In the genomic region with DNA sequence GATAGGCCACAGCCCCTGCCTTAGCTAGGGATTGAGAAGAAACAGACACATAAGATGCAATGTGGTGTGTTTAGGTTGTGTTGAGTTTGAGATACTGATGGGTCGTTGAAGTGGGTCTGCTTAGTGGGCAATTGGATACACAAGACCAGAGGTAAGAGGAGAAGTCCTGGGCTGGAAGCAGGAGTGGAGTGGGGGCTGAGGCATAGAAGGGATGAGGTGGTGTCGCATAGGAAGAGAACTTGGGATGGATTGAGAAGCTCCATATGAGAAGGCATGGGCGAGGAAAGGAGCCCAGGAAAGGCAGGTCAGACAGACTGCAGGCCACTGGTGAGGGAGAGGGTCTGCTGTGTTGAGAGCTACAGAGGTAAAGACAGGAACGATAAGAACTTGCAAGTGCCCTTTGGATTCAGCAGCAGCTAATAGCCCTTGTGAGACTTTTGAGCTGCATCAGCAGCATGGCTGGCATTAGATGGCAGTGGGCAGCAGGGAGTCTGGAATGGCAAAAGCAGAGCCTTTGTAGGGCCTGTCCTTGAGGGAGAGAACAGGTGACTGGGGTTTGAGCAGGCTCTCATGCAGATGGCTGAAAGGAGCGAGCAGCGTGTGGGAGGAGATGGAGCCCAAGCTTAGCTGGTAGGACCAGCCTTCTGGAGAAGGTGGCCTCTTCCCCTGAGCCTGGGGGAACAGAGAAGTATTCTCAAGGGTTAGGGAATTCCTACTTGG, we compare ENCODE assay signal across 11 cellular contexts. TPM values are rescaled to one million over a fixed set of nuclear protein-coding genes. Genes with fewer than 3 reads are reported as not detected.
A peak's percentile ranks its signal among the peaks of the same experiment; 100 is the strongest.
DNase-seq lines count a peak whose midpoint lies in the region; ATAC-seq and TF ChIP-seq lines count a peak whose summit lies in the region.
"Had no signal": no experiment of that assay in that cellular context is flagged by ENCODE, and none has a peak within 500 bp of the region (broad histone marks: within the 10 kb centered on the region; RNA-seq: fewer than 3 reads in every experiment).

No MANE protein-coding gene starts in this region.

- H3K36me3 Mint-ChIP-seq in CD4-positive, alpha-beta T cell (ENCODE audit: low read depth) = peaks cover 100% of the 10 kb centered on the region
- H3K36me3 Mint-ChIP-seq in nephron progenitor cell (ENCODE audit: low read depth) = peaks cover 71% of the 10 kb centered on the region
- peaks cover 7% of the 10 kb centered on the region for H3K36me3 Mint-ChIP-seq in natural killer cell treated with Interleukin-12 subunit alpha and Interleukin-12 subunit beta and Interleukin-15 and Interleukin-18, amount 100 ng/mL, for 72 hours

- H3K4me3 ChIP-seq in RWPE2 (ENCODE audit: severe bottlenecking) (no peak overlapping the region), breast epithelium (no peak overlapping the region)
- H3K4me3 ChIP-seq: SJSA1, smooth muscle cell had no signal

- no peak for TF ChIP-seq CTCF in CD4-positive, alpha-beta T cell (IDR thresholded peaks at IDR 0.05)
- TF ChIP-seq CTCF in RWPE2 (IDR thresholded peaks at IDR 0.05; ENCODE audit: poor library complexity, severe bottlenecking) = no peak
- TF ChIP-seq CTCF in breast epithelium (IDR thresholded peaks at IDR 0.05) = no peak
- no peak for TF ChIP-seq CTCF in nephron progenitor cell (IDR thresholded peaks at IDR 0.05)

- CTCF ChIA-PET in CD4-positive, alpha-beta T cell (lab: Charles Lee) = no interaction called here

- peaks cover 26% of the 10 kb centered on the region for H3K4me1 Mint-ChIP-seq in CD4-positive, alpha-beta T cell (ENCODE audit: low read depth)
- peaks cover 11% of the 10 kb centered on the region for H3K4me1 Mint-ChIP-seq in nephron progenitor cell
- H3K4me1 Mint-ChIP-seq in natural killer cell treated with Interleukin-12 subunit alpha and Interleukin-12 subunit beta and Interleukin-15 and Interleukin-18, amount 100 ng/mL, for 72 hours (ENCODE audit: low read depth in 2 of 2) = peaks cover 27 to 28% of the 10 kb centered on the region in 2 donors

- no peaks in the 10 kb centered on the region for H3K27me3 ChIP-seq in CD4-positive, alpha-beta T cell (ENCODE audit: control insufficient read depth, insufficient read depth, low read length)
- no peaks in the 10 kb centered on the region for H3K27me3 ChIP-seq in RWPE2 (ENCODE audit: insufficient read depth, poor library complexity, severe bottlenecking)
- H3K27me3 ChIP-seq in breast epithelium = no peaks in the 10 kb centered on the region
- H3K27me3 ChIP-seq: SJSA1 had no signal

- peak in 1 of 10 experiments; percentile 24 for DNase-seq in CD4-positive, alpha-beta T cell
- DNase-seq in RWPE2 (ENCODE audit: low spot score) (peak; percentile 72), breast epithelium (ENCODE audit: low spot score in 2 of 2) (peak in 1 of 2 donors; percentile 20), nephron progenitor cell (no peak), NCI-H1694 (lab: John Stamatoyannopoulos, UW) (no peak)
- DNase-seq in natural killer cell treated with Interleukin-12 subunit alpha and Interleukin-12 subunit beta and Interleukin-15 and Interleukin-18, amount 100 ng/mL, for 72 hours (ENCODE audit: low spot score) = no peak
- DNase-seq: NCI-H526 treated with DMSO at 0.1 percent for 48 hours had no signal

- H3K27me3 Mint-ChIP-seq in CD4-positive, alpha-beta T cell = no peaks in the 10 kb centered on the region
- peaks cover 2% of the 10 kb centered on the region for H3K27me3 Mint-ChIP-seq in nephron progenitor cell (ENCODE audit: low read depth, poor library complexity)
- H3K27me3 Mint-ChIP-seq in natural killer cell treated with Interleukin-12 subunit alpha and Interleukin-12 subunit beta and Interleukin-15 and Interleukin-18, amount 100 ng/mL, for 72 hours = peaks cover 0 to 2% of the 10 kb centered on the region in 2 donors

- peak overlapping the region; percentile 96 for H3K27ac Mint-ChIP-seq in CD4-positive, alpha-beta T cell
- peak overlapping the region; percentile 71 for H3K27ac Mint-ChIP-seq in nephron progenitor cell
- no peak overlapping the region for H3K27ac Mint-ChIP-seq in natural killer cell treated with Interleukin-12 subunit alpha and Interleukin-12 subunit beta and Interleukin-15 and Interleukin-18, amount 100 ng/mL, for 72 hours

- H3K4me1 ChIP-seq in RWPE2 (ENCODE audit: insufficient read depth, poor library complexity, severe bottlenecking) = no peaks in the 10 kb centered on the region
- peaks cover 4 to 7% of the 10 kb centered on the region in 2 donors for H3K4me1 ChIP-seq in breast epithelium

- H3K4me3 Mint-ChIP-seq in CD4-positive, alpha-beta T cell = no peak overlapping the region
- H3K4me3 Mint-ChIP-seq in nephron progenitor cell = no peak overlapping the region
- no peak overlapping the region for H3K4me3 Mint-ChIP-seq in natural killer cell treated with Interleukin-12 subunit alpha and Interleukin-12 subunit beta and Interleukin-15 and Interleukin-18, amount 100 ng/mL, for 72 hours

- H3K9me3 ChIP-seq in CD4-positive, alpha-beta T cell (ENCODE audit: control insufficient read depth, low read length) = no peaks in the 10 kb centered on the region
- H3K9me3 ChIP-seq in RWPE2 (ENCODE audit: severe bottlenecking) (no peaks in the 10 kb centered on the region), breast epithelium (no peaks in the 10 kb centered on the region)
- H3K9me3 ChIP-seq: SJSA1 had no signal

- no peaks in the 10 kb centered on the region for H3K9me3 Mint-ChIP-seq in CD4-positive, alpha-beta T cell
- no peaks in the 10 kb centered on the region for H3K9me3 Mint-ChIP-seq in nephron progenitor cell
- no peaks in the 10 kb centered on the region for H3K9me3 Mint-ChIP-seq in natural killer cell treated with Interleukin-12 subunit alpha and Interleukin-12 subunit beta and Interleukin-15 and Interleukin-18, amount 100 ng/mL, for 72 hours

- H3K36me3 ChIP-seq in RWPE2 (ENCODE audit: low read depth) = peaks cover 95% of the 10 kb centered on the region
- peaks cover 9% of the 10 kb centered on the region for H3K36me3 ChIP-seq in breast epithelium

- POLR2A ChIA-PET in CD4-positive, alpha-beta T cell (lab: Charles Lee) = interaction anchor here (0.7 to 3.1 kb wide), 2 partner anchors 14 to 36 kb away, joined by 4 to 22 read pairs; no protein-coding TSS in a partner anchor

- peak overlapping the region; percentile 38 for H3K27ac ChIP-seq in CD4-positive, alpha-beta T cell (ENCODE audit: low read depth, low read length)
- H3K27ac ChIP-seq in RWPE2 (ENCODE audit: poor library complexity, severe bottlenecking) (peak overlapping the region; percentile 0), breast epithelium (peak overlapping the region; percentile 25 to 77)
- H3K27ac ChIP-seq: SJSA1 had no signal

- intact Hi-C loops in CD4-positive, alpha-beta T cell (cut with DNase I, micrococcal nuclease) = loop anchor here in 1 of 2 experiments (5.0 kb wide), 1 partner anchor 33 kb away; a partner anchor contains a TSS
- intact Hi-C loops in breast epithelium (cut with DNase I; ENCODE audit: low total_unique reads) = loop anchor here (5.0 to 10.0 kb wide), 2 partner anchors 64 to 167 kb away; no protein-coding TSS in a partner anchor

- no peak for ATAC-seq in CD4-positive, alpha-beta T cell (ENCODE audit: poor library complexity)
- ATAC-seq in RWPE2 (ENCODE audit: low read depth) (no peak), HG03342 (IDR thresholded peaks at IDR 0.05; ENCODE audit: unreplicated experiment) (no peak), GM19463 (IDR thresholded peaks at IDR 0.05; ENCODE audit: unreplicated experiment) (no peak)
- ATAC-seq in natural killer cell treated with Interleukin-12 subunit alpha and Interleukin-12 subunit beta and Interleukin-15 and Interleukin-18, amount 100 ng/mL, for 72 hours = no peak

- TF ChIP-seq POLR2A in breast epithelium (IDR thresholded peaks at IDR 0.05) = no peak

RNA-seq across cellular contexts. Expression of a gene that starts 33.2 kb away (rescaled TPM):
- 100 to 1,000 TPM; 387 to 404 TPM for total RNA-seq in CD4-positive, alpha-beta T cell
- 100 to 1,000 TPM in 1 of 3 donors, 10 to 100 TPM in 2; 88.5 to 132 (median 92.3) TPM for total RNA-seq in breast epithelium
- 100 to 1,000 TPM in 1 of 2 donors, 10 to 100 TPM in 1; 54.6 to 114 TPM for total RNA-seq in natural killer cell treated with Interleukin-12 subunit alpha and Interleukin-12 subunit beta and Interleukin-15 and Interleukin-18, amount 100 ng/mL, for 72 hours

Comparison
In these comparisons a context has a peak if more than half of its experiments do, and no peak if none do; other contexts are left out.
1. H3K27ac ChIP-seq: peak in every context shown above with its lines; median percentile 51 in breast epithelium; 38 in CD4-positive, alpha-beta T cell; 0 in RWPE2.
2. H3K27ac Mint-ChIP-seq: peak in CD4-positive, alpha-beta T cell (single experiment) and nephron progenitor cell (single experiment); none in natural killer cell treated with Interleukin-12 subunit alpha and Interleukin-12 subunit beta and Interleukin-15 and Interleukin-18, amount 100 ng/mL, for 72 hours (0 of 2).